ENCODE assay signal across 8 cellular contexts in the genomic region with DNA sequence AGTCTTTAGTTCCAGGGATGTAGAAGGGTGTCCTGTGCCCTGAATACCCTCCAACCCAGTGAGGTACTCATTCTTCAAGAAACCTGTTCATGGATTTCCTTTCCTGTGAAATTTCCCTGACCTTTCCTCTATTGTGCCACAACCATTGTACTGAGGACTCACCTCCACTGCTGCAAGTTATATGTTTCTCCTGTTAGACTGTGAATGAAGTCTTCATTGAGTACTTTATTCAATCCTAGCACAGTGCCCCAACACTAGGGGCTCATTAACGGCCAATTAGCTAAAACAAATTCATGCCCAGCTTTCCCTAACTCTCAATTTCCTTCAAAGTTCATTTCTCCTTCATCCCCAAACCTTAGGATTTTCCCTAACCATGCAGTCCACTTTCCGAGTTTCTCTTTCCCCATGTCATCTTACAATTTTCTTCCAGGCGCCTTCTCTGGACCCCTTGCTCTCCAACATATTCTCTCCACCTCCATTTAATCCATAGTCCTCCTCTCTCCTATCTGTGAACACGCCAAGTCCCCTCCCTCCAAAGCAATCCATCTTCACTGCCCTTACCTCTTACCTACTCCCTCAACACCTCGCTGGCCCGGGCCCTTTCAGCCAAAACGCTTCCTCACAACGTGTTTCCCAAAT. TPM values are rescaled to one million over a fixed set of nuclear protein-coding genes. Genes with fewer than 3 reads are reported as not detected.
DNase-seq lines count a peak whose midpoint lies in the region; ATAC-seq, FAIRE-seq and TF ChIP-seq lines count a peak whose summit lies in the region.

No MANE protein-coding gene starts in this region.

- H3K4me1 Mint-ChIP-seq in activated naive CD8-positive, alpha-beta T cell treated with anti-CD3 and anti-CD28 coated beads, Interleukin-2, amount 50 U/mL, for 24 hours: peaks cover 59% of the 10 kb centered on the region

- H2AFZ ChIP-seq in HepG2 (ENCODE audit: low read length): no peak overlapping the region

- BruUV-seq in HepG2 (replicated peaks; lab: Mats Ljungman, UMichigan): TSS peak; percentile 55

- peak overlapping the region; percentile 88 for H3K4me3 Mint-ChIP-seq in activated naive CD8-positive, alpha-beta T cell treated with anti-CD3 and anti-CD28 coated beads, Interleukin-2, amount 50 U/mL, for 24 hours

- TF ChIP-seq CTCF in cardiac muscle cell (IDR thresholded peaks at IDR 0.05; ENCODE audit: low read depth, low read length): no peak
- TF ChIP-seq CTCF in HepG2 (CRISPR knock-in tag; IDR thresholded peaks at IDR 0.05): no peak
- TF ChIP-seq CTCF in upper lobe of left lung (IDR thresholded peaks at IDR 0.05): no peak

- peaks cover 8% of the 10 kb centered on the region for H3K36me3 ChIP-seq in cardiac muscle cell
- H3K36me3 ChIP-seq in HepG2 (replicated peaks in 1 of 2; ENCODE audit: control insufficient read depth in 1 of 2, insufficient read depth in 2 of 2, low read length in 2 of 2): peaks cover 2 to 18% of the 10 kb centered on the region in 2 experiments; a peak in 3 of 5 replicates
- H3K36me3 ChIP-seq in upper lobe of left lung: peaks cover 0 to 3% (median 0%) of the 10 kb centered on the region in 4 donors

- peak overlapping the region; percentile 77 for H3K4me2 ChIP-seq in HepG2 (ENCODE audit: low read depth, low read length)

- TF ChIP-seq POLR2A in HepG2 (IDR thresholded peaks at IDR 0.05; ENCODE audit: insufficient read depth in 1 of 2, low read depth in 2 of 2, low read length in 2 of 2) (no peak), upper lobe of left lung (IDR thresholded peaks at IDR 0.05) (no peak)

- no peak for FAIRE-seq in HepG2 (lab: Jason Lieb, UNC)

- POLR2A ChIA-PET in HepG2 (lab: Yijun Ruan, JAX): interaction anchor here (0.8 to 2.3 kb wide), 4 partner anchors 9 to 74 kb away, joined by 3 to 8 read pairs (median 4); no protein-coding TSS in a partner anchor

- DNase-seq in cardiac muscle cell (ENCODE audit: low read depth in 1 of 2, low spot score in 1 of 2) (no peak), left ventricle myocardium superior (no peak), HepG2 (ENCODE audit: low spot score) (no peak), upper lobe of left lung (no peak), H4 (ENCODE audit: low spot score) (no peak)
- DNase-seq in activated naive CD8-positive, alpha-beta T cell treated with anti-CD3 and anti-CD28 coated beads, Interleukin-2, amount 50 U/mL, for 24 hours: no peak
- DNase-seq in stimulated activated CD4-positive, alpha-beta T cell treated with anti-CD3 and anti-CD28 coated beads, Interleukin-12 subunit alpha, Interleukin-12 subunit beta, amount 100 ng/mL, for 4 hours: no peak

- CTCF ChIA-PET in HepG2 (lab: Yijun Ruan, JAX; ENCODE audit: low intra/inter-chr PET ratio, low total read pairs): no interaction called here

- no peaks in the 10 kb centered on the region for H3K9me3 Mint-ChIP-seq in activated naive CD8-positive, alpha-beta T cell treated with anti-CD3 and anti-CD28 coated beads, Interleukin-2, amount 50 U/mL, for 24 hours

- peaks cover 30% of the 10 kb centered on the region for H4K20me1 ChIP-seq in HepG2 (ENCODE audit: insufficient read depth, low read length)

- peaks cover 30% of the 10 kb centered on the region for H3K36me3 Mint-ChIP-seq in activated naive CD8-positive, alpha-beta T cell treated with anti-CD3 and anti-CD28 coated beads, Interleukin-2, amount 50 U/mL, for 24 hours (ENCODE audit: low read depth)

- H3K27ac ChIP-seq in cardiac muscle cell: peak overlapping the region; percentile 93
- H3K27ac ChIP-seq in HepG2 (ENCODE audit: extremely low read length, insufficient read depth, low read length): peak overlapping the region; percentile 86
- peak overlapping the region; percentile 93 to 99 (median 97) for H3K27ac ChIP-seq in upper lobe of left lung

- H3K27ac Mint-ChIP-seq in activated naive CD8-positive, alpha-beta T cell treated with anti-CD3 and anti-CD28 coated beads, Interleukin-2, amount 50 U/mL, for 24 hours: peak overlapping the region; percentile 72

- in situ Hi-C loops in HepG2 (cut with HindIII; ENCODE audit: extremely low pct_ligation_motif_present, low pct_unique_long_range_greater_than_20kb): no loop called here

- peaks cover 36% of the 10 kb centered on the region for H3K4me1 ChIP-seq in cardiac muscle cell (ENCODE audit: low read depth)
- peaks cover 57% of the 10 kb centered on the region for H3K4me1 ChIP-seq in HepG2 (ENCODE audit: insufficient read depth, low read length)
- H3K4me1 ChIP-seq in upper lobe of left lung: peaks cover 43 to 58% (median 50%) of the 10 kb centered on the region in 4 donors

- H3K79me2 ChIP-seq in HepG2 (ENCODE audit: insufficient read depth, low read length): peaks cover 67% of the 10 kb centered on the region

- WGBS in HepG2 (ENCODE audit: low lambda C conversion rate): under 1% methylated on average over 8 of the region's 8 CpGs
- WGBS in upper lobe of left lung, 2 donors: 2 to 3% methylated on average over 8 of the region's 8 CpGs

- no peak for TF ChIP-seq RAD21 in HepG2 (CRISPR knock-in tag; IDR thresholded peaks at IDR 0.05)

- H3K9me3 ChIP-seq in cardiac muscle cell (ENCODE audit: low read depth) (no peaks in the 10 kb centered on the region), HepG2 (ENCODE audit: low read length) (no peaks in the 10 kb centered on the region), upper lobe of left lung (no peaks in the 10 kb centered on the region)

- H3K27me3 ChIP-seq in cardiac muscle cell: no peaks in the 10 kb centered on the region
- no peaks in the 10 kb centered on the region for H3K27me3 ChIP-seq in HepG2 (ENCODE audit: control insufficient read depth in 1 of 2, insufficient read depth in 2 of 2, low read length in 2 of 2)
- no peaks in the 10 kb centered on the region for H3K27me3 ChIP-seq in upper lobe of left lung

- H3K9ac ChIP-seq in HepG2 (ENCODE audit: insufficient read depth, low read depth, low read length): peak overlapping the region; percentile 91

- no peaks in the 10 kb centered on the region for H3K27me3 Mint-ChIP-seq in activated naive CD8-positive, alpha-beta T cell treated with anti-CD3 and anti-CD28 coated beads, Interleukin-2, amount 50 U/mL, for 24 hours

- TF ChIP-seq EP300 in HepG2 (IDR thresholded peaks at IDR 0.05; ENCODE audit: low read depth in 2 of 2, low read length in 2 of 2) (no peak), HepG2 (CRISPR knock-in tag; IDR thresholded peaks at IDR 0.05; ENCODE audit: borderline replicate concordance) (no peak), upper lobe of left lung (IDR thresholded peaks at IDR 0.05) (no peak)

- no peak for ATAC-seq in left ventricle myocardium superior
- no peak for ATAC-seq in activated naive CD8-positive, alpha-beta T cell treated with anti-CD3 and anti-CD28 coated beads, Interleukin-2, amount 50 U/mL, for 24 hours
- peak; percentile 2; the same call in 1 of the 3 replicates for ATAC-seq in HepG2
- no peak for ATAC-seq in upper lobe of left lung (ENCODE audit: low FRiP score in 2 of 2)
- ATAC-seq in HG02763 (IDR thresholded peaks at IDR 0.05; ENCODE audit: unreplicated experiment): no peak

- intact Hi-C loops in left ventricle myocardium superior (cut with micrococcal nuclease) (no loop called here), HepG2 (cut with micrococcal nuclease; ENCODE audit: unreplicated experiment) (no loop called here)

- H3K4me3 ChIP-seq in cardiac muscle cell (peak overlapping the region; percentile 84), HepG2 (replicated peaks in 1 of 3; ENCODE audit: insufficient read depth in 1 of 3, low read depth in 2 of 3, low read length in 3 of 3) (peak overlapping the region; percentile 84 to 95 (median 93)), upper lobe of left lung (peak overlapping the region; percentile 72 to 96 (median 90))

TF ChIP-seq in HepG2, 621 proteins besides CTCF, POLR2A, EP300 and RAD21:
- TF ChIP-seq MXI1 (IDR thresholded peaks at IDR 0.05; ENCODE audit: borderline replicate concordance, low read depth, low read length) (0 out of 3 replicates have a peak, but pooled peaks have one; percentile 12), ZNF335 (CRISPR knock-in tag; IDR thresholded peaks at IDR 0.05) (no peak)

RNA-seq across cellular contexts. Expression of a gene that starts 1.3 kb away (rescaled TPM):
- total RNA-seq in cardiac muscle cell: 28.8 and 40.8 TPM in 2 replicates
- polyA plus RNA-seq in cardiac muscle cell: 32.2 and 44.3 TPM in 2 replicates
- 17.9 TPM for total RNA-seq in left ventricle myocardium superior
- total RNA-seq in HepG2 (2016; rRNA removed; fragmentation: Illumina TruSeq; extraction: Trizol): 42.2 and 42.8 TPM in 2 replicates
- 8.8 and 9.0 TPM in 2 replicates for total RNA-seq in HepG2 (2016; cell fraction: cytosol; rRNA removed; fragmentation: Illumina TruSeq; extraction: Trizol; ENCODE audit: low read depth)
- total RNA-seq in HepG2 (2016; cell fraction: insoluble cytoplasmic fraction; rRNA removed; fragmentation: Illumina TruSeq; extraction: Trizol): 39.4 and 41.0 TPM in 2 replicates
- 11.6 and 13.2 TPM in 2 replicates for total RNA-seq in HepG2 (2016; cell fraction: membrane; rRNA removed; fragmentation: Illumina TruSeq; extraction: Trizol)
- total RNA-seq in HepG2 (2016; cell fraction: nucleus; rRNA removed; fragmentation: Illumina TruSeq; extraction: Trizol): 54.1 and 54.2 TPM in 2 replicates
- 31.0 and 35.5 TPM in 2 replicates for polyA plus RNA-seq in HepG2 (2011; rRNA removed)
- polyA plus RNA-seq in HepG2 (2011; cell fraction: cytosol; rRNA removed): 12.2 and 14.5 TPM in 2 replicates
- 28.4 and 29.4 TPM in 2 replicates for polyA plus RNA-seq in HepG2 (2011; cell fraction: nucleus; rRNA removed)
- 19.4 and 23.2 TPM in 2 replicates for polyA plus RNA-seq in HepG2 (2012)
- 0.87 and 0.88 TPM in 2 replicates for polyA plus RNA-seq in HepG2 (2016; cell fraction: cytosol; fragmentation: Illumina TruSeq; extraction: Trizol; ENCODE audit: low read depth)
- 27.4 and 29.1 TPM in 2 replicates for polyA plus RNA-seq in HepG2 (2016; cell fraction: insoluble cytoplasmic fraction; fragmentation: Illumina TruSeq; extraction: Trizol; ENCODE audit: low read depth)
- polyA plus RNA-seq in HepG2 (2016; cell fraction: membrane; fragmentation: Illumina TruSeq; extraction: Trizol; ENCODE audit: low read depth): 2.7 and 3.4 TPM in 2 replicates
- 38.6 and 49.9 TPM in 2 replicates for polyA plus RNA-seq in HepG2 (2016; cell fraction: nucleus; fragmentation: Illumina TruSeq; extraction: Trizol; ENCODE audit: insufficient read depth, low read depth)
- 39.0 and 73.0 TPM in 2 replicates for polyA minus RNA-seq in HepG2 (2011; rRNA and poly(A)+ RNA removed; ENCODE audit: low replicate concordance)
- 30.9 and 38.0 TPM in 2 replicates for polyA minus RNA-seq in HepG2 (2011; cell fraction: cytosol; rRNA and poly(A)+ RNA removed)
- 91.8 and 97.2 TPM in 2 replicates for polyA minus RNA-seq in HepG2 (2011; cell fraction: nucleus; rRNA and poly(A)+ RNA removed)
- 10 to 100 TPM; 27.9 to 92.2 (median 40.6) TPM for total RNA-seq in upper lobe of left lung
- 8.6 and 8.8 TPM in 2 replicates for total RNA-seq in H4 (2014; rRNA removed; shearing (Covaris generic))
